In genomic region chr5:181243020-181243520, GRCh38 we compare ENCODE assay signal across 2 cellular contexts.
TF ChIP-seq lines count a peak whose summit lies in the region.

No MANE protein-coding gene starts in this region.

TF ChIP-seq in SK-N-SH, 30 proteins besides CTCF, POLR2A, EP300 and RAD21 (continued from another document):
- TF ChIP-seq, protein P1, sequence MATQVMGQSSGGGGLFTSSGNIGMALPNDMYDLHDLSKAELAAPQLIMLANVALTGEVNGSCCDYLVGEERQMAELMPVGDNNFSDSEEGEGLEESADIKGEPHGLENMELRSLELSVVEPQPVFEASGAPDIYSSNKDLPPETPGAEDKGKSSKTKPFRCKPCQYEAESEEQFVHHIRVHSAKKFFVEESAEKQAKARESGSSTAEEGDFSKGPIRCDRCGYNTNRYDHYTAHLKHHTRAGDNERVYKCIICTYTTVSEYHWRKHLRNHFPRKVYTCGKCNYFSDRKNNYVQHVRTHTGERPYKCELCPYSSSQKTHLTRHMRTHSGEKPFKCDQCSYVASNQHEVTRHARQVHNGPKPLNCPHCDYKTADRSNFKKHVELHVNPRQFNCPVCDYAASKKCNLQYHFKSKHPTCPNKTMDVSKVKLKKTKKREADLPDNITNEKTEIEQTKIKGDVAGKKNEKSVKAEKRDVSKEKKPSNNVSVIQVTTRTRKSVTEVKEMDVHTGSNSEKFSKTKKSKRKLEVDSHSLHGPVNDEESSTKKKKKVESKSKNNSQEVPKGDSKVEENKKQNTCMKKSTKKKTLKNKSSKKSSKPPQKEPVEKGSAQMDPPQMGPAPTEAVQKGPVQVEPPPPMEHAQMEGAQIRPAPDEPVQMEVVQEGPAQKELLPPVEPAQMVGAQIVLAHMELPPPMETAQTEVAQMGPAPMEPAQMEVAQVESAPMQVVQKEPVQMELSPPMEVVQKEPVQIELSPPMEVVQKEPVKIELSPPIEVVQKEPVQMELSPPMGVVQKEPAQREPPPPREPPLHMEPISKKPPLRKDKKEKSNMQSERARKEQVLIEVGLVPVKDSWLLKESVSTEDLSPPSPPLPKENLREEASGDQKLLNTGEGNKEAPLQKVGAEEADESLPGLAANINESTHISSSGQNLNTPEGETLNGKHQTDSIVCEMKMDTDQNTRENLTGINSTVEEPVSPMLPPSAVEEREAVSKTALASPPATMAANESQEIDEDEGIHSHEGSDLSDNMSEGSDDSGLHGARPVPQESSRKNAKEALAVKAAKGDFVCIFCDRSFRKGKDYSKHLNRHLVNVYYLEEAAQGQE (IDR thresholded peaks at IDR 0.05; ENCODE audit: low read depth, low read length), result no peak

TF ChIP-seq in SK-N-SH treated with all-trans-retinoic acid at 6 μM for 48 hours, 23 proteins besides CTCF, POLR2A, EP300 and RAD21 (continued from another document):
- TF ChIP-seq CREB5 (CRISPR knock-in tag; IDR thresholded peaks at IDR 0.05; ENCODE audit: low read depth) (no peak), SNAI2 (CRISPR knock-in tag; IDR thresholded peaks at IDR 0.05) (no peak)
